In the genomic region with DNA sequence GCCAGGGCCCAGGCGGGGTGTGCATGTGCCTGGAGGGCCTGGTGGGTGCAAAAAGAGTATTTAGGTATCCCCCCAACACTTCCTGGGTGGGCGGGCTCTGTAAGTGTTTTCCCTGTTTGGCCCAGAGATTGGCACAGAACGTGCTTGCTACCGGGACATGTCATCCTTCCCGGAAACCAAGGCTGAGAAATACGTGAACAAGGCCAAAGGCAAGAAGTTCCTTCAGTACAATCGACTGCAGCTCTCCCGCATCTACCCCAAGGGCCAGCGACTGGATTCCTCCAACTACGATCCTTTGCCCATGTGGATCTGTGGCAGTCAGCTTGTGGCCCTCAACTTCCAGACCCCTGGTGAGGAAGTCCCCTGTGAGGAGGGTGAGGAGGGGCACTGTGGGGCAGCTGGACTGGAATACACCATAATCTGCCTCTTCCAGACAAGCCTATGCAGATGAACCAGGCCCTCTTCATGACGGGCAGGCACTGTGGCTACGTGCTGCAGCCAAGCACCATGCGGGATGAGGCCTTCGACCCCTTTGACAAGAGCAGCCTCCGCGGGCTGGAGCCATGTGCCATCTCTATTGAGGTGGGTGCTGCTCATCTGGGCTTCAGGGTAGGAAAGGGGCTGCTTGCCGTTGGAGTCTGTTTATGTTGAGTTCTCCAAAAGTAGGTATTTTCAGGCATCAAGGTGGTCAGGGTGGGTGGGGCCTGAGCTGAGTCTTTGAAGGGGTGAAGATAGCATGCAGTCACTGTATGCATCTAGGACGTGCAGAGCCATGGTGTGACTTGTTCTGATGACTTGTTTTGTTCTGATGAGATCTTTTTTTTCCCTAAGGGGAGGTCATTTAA, we compare ENCODE assay signal across 8 cellular contexts. TPM values are rescaled to one million over a fixed set of nuclear protein-coding genes. Genes with fewer than 3 reads are reported as not detected.
DNase-seq lines count a peak whose midpoint lies in the region; ATAC-seq and TF ChIP-seq lines count a peak whose summit lies in the region.

No MANE protein-coding gene starts in this region.

- H3K4me3 ChIP-seq in right atrium auricular region, result no peak overlapping the region

- peak in 1 of 2 donors; percentile 46 for DNase-seq in activated naive CD4-positive, alpha-beta T cell treated with anti-CD3 and anti-CD28 coated beads, Interleukin-2, amount 50 U/mL, for 72 hours (ENCODE audit: low spot score in 2 of 2)
- DNase-seq in right atrium auricular region (ENCODE audit: low spot score), result peak; percentile 76
- DNase-seq in stimulated activated CD8-positive, alpha-beta memory T cell treated with anti-CD3 and anti-CD28 coated beads, Interleukin-4, amount 100 ng/mL, for 48 hours, result peak; percentile 24
- no peak for DNase-seq in AML-193 (lab: John Stamatoyannopoulos, UW)
- no peak for DNase-seq in kidney tubule cell (ENCODE audit: low spot score)
- no peak for DNase-seq in activated gamma-delta T cell (lab: John Stamatoyannopoulos, UW)

- H3K9me3 Mint-ChIP-seq in activated naive CD4-positive, alpha-beta T cell treated with anti-CD3 and anti-CD28 coated beads, Interleukin-2, amount 50 U/mL, for 72 hours, result no peaks in the 10 kb centered on the region

- peak; percentile 10 for ATAC-seq in HG02642 (IDR thresholded peaks at IDR 0.05; ENCODE audit: poor library complexity, unreplicated experiment)
- peak; percentile 8 to 18 for ATAC-seq in activated naive CD4-positive, alpha-beta T cell treated with anti-CD3 and anti-CD28 coated beads, Interleukin-2, amount 50 U/mL, for 72 hours
- no peak for ATAC-seq in HG03025 (IDR thresholded peaks at IDR 0.05; ENCODE audit: low FRiP score, unreplicated experiment)

- peak overlapping the region in 1 of 2 donors; percentile 47 for H3K27ac Mint-ChIP-seq in activated naive CD4-positive, alpha-beta T cell treated with anti-CD3 and anti-CD28 coated beads, Interleukin-2, amount 50 U/mL, for 72 hours

- peaks cover 0 to 19% of the 10 kb centered on the region in 2 donors for H3K36me3 Mint-ChIP-seq in activated naive CD4-positive, alpha-beta T cell treated with anti-CD3 and anti-CD28 coated beads, Interleukin-2, amount 50 U/mL, for 72 hours

- H3K36me3 ChIP-seq in right atrium auricular region, result peaks cover 58% of the 10 kb centered on the region

- no peaks in the 10 kb centered on the region for H3K9me3 ChIP-seq in right atrium auricular region

- peaks cover 0 to 56% of the 10 kb centered on the region in 2 donors for H3K4me1 ChIP-seq in right atrium auricular region

- no peaks in the 10 kb centered on the region for H3K27me3 ChIP-seq in right atrium auricular region

- no peak for TF ChIP-seq CTCF in right atrium auricular region (IDR thresholded peaks at IDR 0.05)

- H3K27ac ChIP-seq in right atrium auricular region, result peak overlapping the region; percentile 77 to 83

RNA-seq across cellular contexts. Expression of a gene that starts 35.2 kb away (rescaled TPM):
- total RNA-seq in activated naive CD4-positive, alpha-beta T cell treated with anti-CD3 and anti-CD28 coated beads, Interleukin-2, amount 50 U/mL, for 72 hours, result 100 to 1,000 TPM; 153 to 348 TPM
- total RNA-seq in right atrium auricular region, result 10 to 100 TPM; 24.1 to 59.5 TPM

Comparison
In these comparisons a context has a peak if more than half of its experiments do, and no peak if none do; other contexts are left out.
1. DNase-seq: peak in right atrium auricular region (single experiment) and stimulated activated CD8-positive, alpha-beta memory T cell treated with anti-CD3 and anti-CD28 coated beads, Interleukin-4, amount 100 ng/mL, for 48 hours (single experiment); none in AML-193 (0 of 2), kidney tubule cell (single experiment) and activated gamma-delta T cell (single experiment).